ENCODE assay signal across 26 cellular contexts in the genomic region with DNA sequence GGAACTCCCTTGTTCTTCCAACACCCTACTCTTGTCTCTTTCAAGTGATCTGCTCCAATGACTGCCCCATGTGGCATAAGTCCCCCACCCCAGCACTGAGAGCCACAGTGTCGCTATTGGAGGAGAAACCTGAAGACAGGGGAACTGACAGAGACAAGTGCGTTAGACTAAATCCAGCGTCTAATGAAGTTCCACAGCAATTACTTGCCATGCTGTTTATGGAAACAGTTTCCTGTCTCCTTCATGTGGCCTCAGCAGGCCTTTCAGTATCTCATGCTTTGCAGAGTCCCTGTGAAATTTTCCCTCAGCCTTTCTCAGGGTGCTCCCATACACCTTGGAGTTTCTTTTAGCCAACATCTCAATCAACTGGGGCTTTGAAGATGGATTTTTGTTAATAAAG.
DNase-seq lines count a peak whose midpoint lies in the region; ATAC-seq and TF ChIP-seq lines count a peak whose summit lies in the region.
"Had no signal": no experiment of that assay in that cellular context is flagged by ENCODE, and none has a peak within 500 bp of the region (broad histone marks: within the 10 kb centered on the region; RNA-seq: fewer than 3 reads in every experiment).

No MANE protein-coding gene starts in this region.

- 35% methylated on average over 3 of the region's 3 CpGs for WGBS in mesenchymal stem cell
- WGBS in esophagus squamous epithelium, 2 donors, result 71 to 74% methylated on average over 3 of the region's 3 CpGs

- no peak overlapping the region for H3K4me3 ChIP-seq in CD4-positive, CD25-positive, alpha-beta regulatory T cell (ENCODE audit: low read depth, low read length)
- no peak overlapping the region for H3K4me3 ChIP-seq in mesenchymal stem cell (ENCODE audit: insufficient read depth in 1 of 2, low read depth in 1 of 2, low read length in 2 of 2)
- H3K4me3 ChIP-seq in esophagus squamous epithelium, result no peak overlapping the region
- H3K4me3 ChIP-seq: cardiac muscle cell, GM23338, neural progenitor cell, SJCRH30, thoracic aorta, vagina had no signal

- H3K36me3 ChIP-seq in CD4-positive, CD25-positive, alpha-beta regulatory T cell (ENCODE audit: control insufficient read depth, insufficient read depth, low read length), result peaks cover under 1% of the 10 kb centered on the region
- no peaks in the 10 kb centered on the region for H3K36me3 ChIP-seq in mesenchymal stem cell (ENCODE audit: control insufficient read depth in 1 of 2, insufficient read depth in 2 of 2, low read depth in 1 of 2, low read length in 2 of 2)
- H3K36me3 ChIP-seq in esophagus squamous epithelium, result no peaks in the 10 kb centered on the region
- H3K36me3 ChIP-seq: cardiac muscle cell, neural progenitor cell, SJCRH30, thoracic aorta, vagina had no signal

- no peak for DNase-seq in activated CD4-positive, alpha-beta T cell treated with anti-CD3 and anti-CD28 coated beads for 36 hours
- no peak for DNase-seq in activated CD4-positive, alpha-beta T cell treated with anti-CD3 and anti-CD28 coated beads for 48 hours
- no peak for DNase-seq in CD4-positive, CD25-positive, alpha-beta regulatory T cell
- DNase-seq in T-helper 17 cell (no peak), mesenchymal stem cell (peak; percentile 59), esophagus squamous epithelium (lab: John Stamatoyannopoulos, UW) (no peak), dermis blood vessel endothelial cell (no peak), sciatic nerve (ENCODE audit: low spot score) (no peak)
- DNase-seq: activated CD4-positive, alpha-beta T cell treated with anti-CD3 and anti-CD28 coated beads for 1 hour; activated CD8-positive, alpha-beta memory T cell treated with anti-CD3 and anti-CD28 coated beads, Interleukin-2, amount 50 U/mL, for 48 hours; activated gamma-delta T cell treated with Interleukin-2 at 50 U/mL for 16 hours; aorta; cortex of kidney; HFFc6; NCI-H1417 treated with DMSO at 0.1 percent for 48 hours; NCI-H2081; NCI-H345; NCI-H774; right cardiac atrium; stimulated activated naive CD4-positive, alpha-beta T cell had no signal

- no peaks in the 10 kb centered on the region for H3K27me3 Mint-ChIP-seq in activated CD4-positive, alpha-beta T cell treated with anti-CD3 and anti-CD28 coated beads for 36 hours
- no peaks in the 10 kb centered on the region for H3K27me3 Mint-ChIP-seq in CD4-positive, CD25-positive, alpha-beta regulatory T cell
- no peaks in the 10 kb centered on the region for H3K27me3 Mint-ChIP-seq in T-helper 17 cell

- H2BK5ac ChIP-seq in mesenchymal stem cell (ENCODE audit: low read depth, low read length, poor library complexity, severe bottlenecking), result no peak overlapping the region

- no peak overlapping the region for H2AK5ac ChIP-seq in mesenchymal stem cell (ENCODE audit: low read length, severe bottlenecking)

- no peak for TF ChIP-seq CTCF in esophagus squamous epithelium (IDR thresholded peaks at IDR 0.05)

- TF ChIP-seq POLR2A in esophagus squamous epithelium (IDR thresholded peaks at IDR 0.05), result no peak

- H3K14ac ChIP-seq in mesenchymal stem cell (ENCODE audit: low read length in 2 of 2), result no peak overlapping the region

- CTCF ChIA-PET in activated CD4-positive, alpha-beta T cell treated with anti-CD3 and anti-CD28 coated beads for 36 hours (lab: Charles Lee), result interaction anchor here (0.7 to 0.8 kb wide), 2 partner anchors 9 to 20 kb away, joined by 3 to 4 read pairs; no protein-coding TSS in a partner anchor

- H4K8ac ChIP-seq in mesenchymal stem cell (ENCODE audit: low read length), result no peak overlapping the region

- H2BK15ac ChIP-seq in mesenchymal stem cell (ENCODE audit: low read depth, poor library complexity, severe bottlenecking), result no peak overlapping the region

- no peak overlapping the region for H4K91ac ChIP-seq in mesenchymal stem cell (ENCODE audit: low read length)

- no peaks in the 10 kb centered on the region for H3K27me3 ChIP-seq in CD4-positive, CD25-positive, alpha-beta regulatory T cell (ENCODE audit: control insufficient read depth, insufficient read depth, low read length)
- H3K27me3 ChIP-seq in mesenchymal stem cell (ENCODE audit: control insufficient read depth in 1 of 2, insufficient read depth in 1 of 2, low read length in 2 of 2), result no peaks in the 10 kb centered on the region
- H3K27me3 ChIP-seq in esophagus squamous epithelium, result no peaks in the 10 kb centered on the region
- H3K27me3 ChIP-seq: neural progenitor cell, SJCRH30, vagina had no signal

- peaks cover 80% of the 10 kb centered on the region for H3K4me1 Mint-ChIP-seq in activated CD4-positive, alpha-beta T cell treated with anti-CD3 and anti-CD28 coated beads for 36 hours
- H3K4me1 Mint-ChIP-seq in CD4-positive, CD25-positive, alpha-beta regulatory T cell, result peaks cover 22 to 79% (median 63%) of the 10 kb centered on the region in 4 donors
- peaks cover 39% of the 10 kb centered on the region for H3K4me1 Mint-ChIP-seq in T-helper 17 cell
- H3K4me1 Mint-ChIP-seq: neural progenitor cell had no signal

- no peak overlapping the region for H2BK12ac ChIP-seq in mesenchymal stem cell (ENCODE audit: low read length in 2 of 2)

- H3K9me3 Mint-ChIP-seq in activated CD4-positive, alpha-beta T cell treated with anti-CD3 and anti-CD28 coated beads for 36 hours (ENCODE audit: low read depth), result peaks cover 19% of the 10 kb centered on the region
- peaks cover 2 to 15% (median 12%) of the 10 kb centered on the region in 7 donors for H3K9me3 Mint-ChIP-seq in CD4-positive, CD25-positive, alpha-beta regulatory T cell

- no peak overlapping the region for H3K4me2 ChIP-seq in mesenchymal stem cell (ENCODE audit: low read length, poor library complexity, severe bottlenecking)
- H3K4me2 ChIP-seq: GM23338, neural progenitor cell had no signal

- H3K27ac ChIP-seq in CD4-positive, CD25-positive, alpha-beta regulatory T cell (ENCODE audit: insufficient read depth, low read length, poor library complexity, severe bottlenecking), result no peak overlapping the region
- H3K27ac ChIP-seq in mesenchymal stem cell (ENCODE audit: low read length, poor library complexity, severe bottlenecking) (no peak overlapping the region), esophagus squamous epithelium (no peak overlapping the region)
- H3K27ac ChIP-seq: cardiac muscle cell, neural progenitor cell, SJCRH30, thoracic aorta, vagina had no signal

- H3K4ac ChIP-seq in mesenchymal stem cell (ENCODE audit: low read depth in 1 of 2, low read length in 2 of 2), result no peak overlapping the region

- H3K4me3 Mint-ChIP-seq in activated CD4-positive, alpha-beta T cell treated with anti-CD3 and anti-CD28 coated beads for 36 hours, result no peak overlapping the region
- no peak overlapping the region for H3K4me3 Mint-ChIP-seq in CD4-positive, CD25-positive, alpha-beta regulatory T cell
- H3K4me3 Mint-ChIP-seq in T-helper 17 cell, result no peak overlapping the region
- H3K4me3 Mint-ChIP-seq: GM23338, HFFc6, neural progenitor cell had no signal

- no peak overlapping the region for H3K23ac ChIP-seq in mesenchymal stem cell (ENCODE audit: low read length in 2 of 2)

- no peak for ATAC-seq in activated CD4-positive, alpha-beta T cell treated with anti-CD3 and anti-CD28 coated beads for 36 hours
- ATAC-seq in CD4-positive, CD25-positive, alpha-beta regulatory T cell (ENCODE audit: low read depth in 2 of 2), result no peak
- ATAC-seq in T-helper 17 cell (no peak), sciatic nerve (no peak)
- ATAC-seq: GM23338, right cardiac atrium had no signal

- intact Hi-C loops in activated CD4-positive, alpha-beta T cell treated with anti-CD3 and anti-CD28 coated beads for 36 hours (cut with DNase I, micrococcal nuclease), result no loop called here
- intact Hi-C loops in esophagus squamous epithelium (cut with DNase I) (no loop called here), sciatic nerve (cut with DNase I) (no loop called here)

- H2BK120ac ChIP-seq in mesenchymal stem cell (ENCODE audit: low read depth, low read length), result no peak overlapping the region

- no peak overlapping the region for H3K18ac ChIP-seq in mesenchymal stem cell (ENCODE audit: low read depth in 1 of 2, low read length in 2 of 2)

- POLR2A ChIA-PET in activated CD4-positive, alpha-beta T cell treated with anti-CD3 and anti-CD28 coated beads for 36 hours (lab: Charles Lee), result no interaction called here

- peak overlapping the region; percentile 88 for H3K27ac Mint-ChIP-seq in activated CD4-positive, alpha-beta T cell treated with anti-CD3 and anti-CD28 coated beads for 36 hours
- H3K27ac Mint-ChIP-seq in CD4-positive, CD25-positive, alpha-beta regulatory T cell, result peak overlapping the region; percentile 67 to 93 (median 89)
- peak overlapping the region; percentile 92 for H3K27ac Mint-ChIP-seq in T-helper 17 cell
- H3K27ac Mint-ChIP-seq: GM23338, HFFc6, neural progenitor cell had no signal

- peaks cover 32% of the 10 kb centered on the region for H3K36me3 Mint-ChIP-seq in activated CD4-positive, alpha-beta T cell treated with anti-CD3 and anti-CD28 coated beads for 36 hours (ENCODE audit: low read depth)
- H3K36me3 Mint-ChIP-seq in CD4-positive, CD25-positive, alpha-beta regulatory T cell, result peaks cover 7% of the 10 kb centered on the region
- H3K36me3 Mint-ChIP-seq in T-helper 17 cell (ENCODE audit: low read depth), result peaks cover 3% of the 10 kb centered on the region
- H3K36me3 Mint-ChIP-seq: neural progenitor cell had no signal

- peaks cover 14% of the 10 kb centered on the region in 2 experiments for H3K9me3 ChIP-seq in CD4-positive, CD25-positive, alpha-beta regulatory T cell (ENCODE audit: control insufficient read depth in 2 of 2, low read length in 2 of 2)
- no peaks in the 10 kb centered on the region for H3K9me3 ChIP-seq in T-helper 17 cell (ENCODE audit: control insufficient read depth, low read length, poor library complexity, severe bottlenecking)
- peaks cover 3% of the 10 kb centered on the region for H3K9me3 ChIP-seq in mesenchymal stem cell (ENCODE audit: control insufficient read depth, low read length)
- H3K9me3 ChIP-seq in esophagus squamous epithelium, result peaks cover 0 to 4% (median 0%) of the 10 kb centered on the region in 3 donors
- H3K9me3 ChIP-seq: SJCRH30, thoracic aorta, vagina had no signal

- H2AFZ ChIP-seq in mesenchymal stem cell (ENCODE audit: low read depth, low read length), result no peak overlapping the region
- H2AFZ ChIP-seq: GM23338, neural progenitor cell had no signal

- peaks cover 48% of the 10 kb centered on the region for H3K4me1 ChIP-seq in CD4-positive, CD25-positive, alpha-beta regulatory T cell (ENCODE audit: control insufficient read depth, insufficient read depth, low read length, poor library complexity, severe bottlenecking)
- H3K4me1 ChIP-seq in mesenchymal stem cell (ENCODE audit: control insufficient read depth, insufficient read depth, low read depth, low read length) (no peaks in the 10 kb centered on the region), esophagus squamous epithelium (no peaks in the 10 kb centered on the region)
- H3K4me1 ChIP-seq: neural progenitor cell, vagina had no signal

- H3K79me1 ChIP-seq in mesenchymal stem cell (replicated peaks; ENCODE audit: low read length, poor library complexity, severe bottlenecking), result no peaks in the 10 kb centered on the region

- H3K9ac ChIP-seq in mesenchymal stem cell (ENCODE audit: low read length), result no peak overlapping the region
- H3K9ac ChIP-seq: neural progenitor cell had no signal
